In the genomic region with DNA sequence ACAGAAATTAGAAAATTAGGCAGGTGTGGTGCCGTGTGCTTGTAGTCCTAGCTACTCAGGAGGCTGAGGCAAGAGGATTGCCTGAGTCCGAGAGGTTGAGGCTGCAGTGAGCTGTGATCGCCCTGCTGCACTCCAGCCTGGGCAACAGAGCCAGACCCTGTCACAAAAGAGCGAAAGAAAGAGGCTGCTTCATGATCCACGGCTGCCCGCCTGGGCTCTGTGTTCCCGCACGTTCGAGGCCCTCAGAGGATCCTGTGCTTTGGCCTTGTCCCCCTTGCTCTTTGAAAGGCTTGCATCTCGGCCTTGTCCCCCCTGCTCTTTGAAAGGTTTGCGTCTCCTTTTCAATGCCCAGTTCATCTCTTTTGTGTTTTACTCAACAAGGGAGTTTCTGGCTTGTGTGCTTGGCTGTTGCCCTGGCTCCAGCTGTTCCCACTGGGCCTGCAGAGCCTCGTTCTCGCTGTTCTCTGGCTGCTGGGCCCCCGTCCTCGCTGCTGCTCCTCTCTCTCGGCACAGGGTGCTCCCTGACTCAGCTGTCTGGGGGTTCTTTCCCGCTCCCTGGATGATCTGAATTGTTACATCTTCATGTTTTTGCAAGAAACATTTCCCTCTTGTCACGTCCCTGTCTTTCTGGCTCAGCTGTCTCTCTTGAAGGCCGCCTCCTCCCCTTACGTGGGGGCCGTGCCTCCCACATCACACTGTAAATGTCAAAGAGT, we compare ENCODE assay signal across 2 cellular contexts.
TF ChIP-seq lines count a peak whose summit lies in the region.

No MANE protein-coding gene starts in this region.

TF ChIP-seq in H1, 55 proteins besides CTCF, POLR2A, EP300 and RAD21 (continues in another document):
- TF ChIP-seq CHD1 (IDR thresholded peaks at IDR 0.05; ENCODE audit: low read depth, low read length), result no peak
- TF ChIP-seq, protein P1, sequence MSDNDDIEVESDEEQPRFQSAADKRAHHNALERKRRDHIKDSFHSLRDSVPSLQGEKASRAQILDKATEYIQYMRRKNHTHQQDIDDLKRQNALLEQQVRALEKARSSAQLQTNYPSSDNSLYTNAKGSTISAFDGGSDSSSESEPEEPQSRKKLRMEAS (IDR thresholded peaks at IDR 0.05), result no peak
- TF ChIP-seq KDM1A (IDR thresholded peaks at IDR 0.05; ENCODE audit: borderline replicate concordance, low read length), result no peak
- no peak for TF ChIP-seq RFX5 (IDR thresholded peaks at IDR 0.05; ENCODE audit: borderline replicate concordance, low read depth, low read length)
- TF ChIP-seq SIN3A (conservative IDR thresholded peaks at IDR 0.05 in 1 of 2, IDR thresholded peaks at IDR 0.05 in 1 of 2; ENCODE audit: low read depth in 1 of 2, low read length in 2 of 2), result no peak
- TF ChIP-seq FOSL1 (IDR thresholded peaks at IDR 0.05; ENCODE audit: insufficient read depth, low read depth, low read length), result no peak
- no peak for TF ChIP-seq CEBPB (IDR thresholded peaks at IDR 0.05; ENCODE audit: low read depth, low read length)
- TF ChIP-seq MAFK (IDR thresholded peaks at IDR 0.05; ENCODE audit: low read depth, low read length), result no peak
- TF ChIP-seq ASH2L (IDR thresholded peaks at IDR 0.05; ENCODE audit: low read length), result no peak
- TF ChIP-seq ZNF274 (IDR thresholded peaks at IDR 0.05; ENCODE audit: borderline replicate concordance, extremely low read depth, low read length), result no peak
- TF ChIP-seq SP2 (IDR thresholded peaks at IDR 0.05; ENCODE audit: low read length), result no peak
- TF ChIP-seq CHD2 (IDR thresholded peaks at IDR 0.05; ENCODE audit: low read length), result no peak
- TF ChIP-seq, protein P2, sequence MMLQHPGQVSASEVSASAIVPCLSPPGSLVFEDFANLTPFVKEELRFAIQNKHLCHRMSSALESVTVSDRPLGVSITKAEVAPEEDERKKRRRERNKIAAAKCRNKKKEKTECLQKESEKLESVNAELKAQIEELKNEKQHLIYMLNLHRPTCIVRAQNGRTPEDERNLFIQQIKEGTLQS (IDR thresholded peaks at IDR 0.05; ENCODE audit: insufficient read depth, low read depth, low read length), result no peak
- no peak for TF ChIP-seq BCL11A (IDR thresholded peaks at IDR 0.05; ENCODE audit: low read depth in 2 of 2, low read length in 2 of 2)
- TF ChIP-seq, protein P3, sequence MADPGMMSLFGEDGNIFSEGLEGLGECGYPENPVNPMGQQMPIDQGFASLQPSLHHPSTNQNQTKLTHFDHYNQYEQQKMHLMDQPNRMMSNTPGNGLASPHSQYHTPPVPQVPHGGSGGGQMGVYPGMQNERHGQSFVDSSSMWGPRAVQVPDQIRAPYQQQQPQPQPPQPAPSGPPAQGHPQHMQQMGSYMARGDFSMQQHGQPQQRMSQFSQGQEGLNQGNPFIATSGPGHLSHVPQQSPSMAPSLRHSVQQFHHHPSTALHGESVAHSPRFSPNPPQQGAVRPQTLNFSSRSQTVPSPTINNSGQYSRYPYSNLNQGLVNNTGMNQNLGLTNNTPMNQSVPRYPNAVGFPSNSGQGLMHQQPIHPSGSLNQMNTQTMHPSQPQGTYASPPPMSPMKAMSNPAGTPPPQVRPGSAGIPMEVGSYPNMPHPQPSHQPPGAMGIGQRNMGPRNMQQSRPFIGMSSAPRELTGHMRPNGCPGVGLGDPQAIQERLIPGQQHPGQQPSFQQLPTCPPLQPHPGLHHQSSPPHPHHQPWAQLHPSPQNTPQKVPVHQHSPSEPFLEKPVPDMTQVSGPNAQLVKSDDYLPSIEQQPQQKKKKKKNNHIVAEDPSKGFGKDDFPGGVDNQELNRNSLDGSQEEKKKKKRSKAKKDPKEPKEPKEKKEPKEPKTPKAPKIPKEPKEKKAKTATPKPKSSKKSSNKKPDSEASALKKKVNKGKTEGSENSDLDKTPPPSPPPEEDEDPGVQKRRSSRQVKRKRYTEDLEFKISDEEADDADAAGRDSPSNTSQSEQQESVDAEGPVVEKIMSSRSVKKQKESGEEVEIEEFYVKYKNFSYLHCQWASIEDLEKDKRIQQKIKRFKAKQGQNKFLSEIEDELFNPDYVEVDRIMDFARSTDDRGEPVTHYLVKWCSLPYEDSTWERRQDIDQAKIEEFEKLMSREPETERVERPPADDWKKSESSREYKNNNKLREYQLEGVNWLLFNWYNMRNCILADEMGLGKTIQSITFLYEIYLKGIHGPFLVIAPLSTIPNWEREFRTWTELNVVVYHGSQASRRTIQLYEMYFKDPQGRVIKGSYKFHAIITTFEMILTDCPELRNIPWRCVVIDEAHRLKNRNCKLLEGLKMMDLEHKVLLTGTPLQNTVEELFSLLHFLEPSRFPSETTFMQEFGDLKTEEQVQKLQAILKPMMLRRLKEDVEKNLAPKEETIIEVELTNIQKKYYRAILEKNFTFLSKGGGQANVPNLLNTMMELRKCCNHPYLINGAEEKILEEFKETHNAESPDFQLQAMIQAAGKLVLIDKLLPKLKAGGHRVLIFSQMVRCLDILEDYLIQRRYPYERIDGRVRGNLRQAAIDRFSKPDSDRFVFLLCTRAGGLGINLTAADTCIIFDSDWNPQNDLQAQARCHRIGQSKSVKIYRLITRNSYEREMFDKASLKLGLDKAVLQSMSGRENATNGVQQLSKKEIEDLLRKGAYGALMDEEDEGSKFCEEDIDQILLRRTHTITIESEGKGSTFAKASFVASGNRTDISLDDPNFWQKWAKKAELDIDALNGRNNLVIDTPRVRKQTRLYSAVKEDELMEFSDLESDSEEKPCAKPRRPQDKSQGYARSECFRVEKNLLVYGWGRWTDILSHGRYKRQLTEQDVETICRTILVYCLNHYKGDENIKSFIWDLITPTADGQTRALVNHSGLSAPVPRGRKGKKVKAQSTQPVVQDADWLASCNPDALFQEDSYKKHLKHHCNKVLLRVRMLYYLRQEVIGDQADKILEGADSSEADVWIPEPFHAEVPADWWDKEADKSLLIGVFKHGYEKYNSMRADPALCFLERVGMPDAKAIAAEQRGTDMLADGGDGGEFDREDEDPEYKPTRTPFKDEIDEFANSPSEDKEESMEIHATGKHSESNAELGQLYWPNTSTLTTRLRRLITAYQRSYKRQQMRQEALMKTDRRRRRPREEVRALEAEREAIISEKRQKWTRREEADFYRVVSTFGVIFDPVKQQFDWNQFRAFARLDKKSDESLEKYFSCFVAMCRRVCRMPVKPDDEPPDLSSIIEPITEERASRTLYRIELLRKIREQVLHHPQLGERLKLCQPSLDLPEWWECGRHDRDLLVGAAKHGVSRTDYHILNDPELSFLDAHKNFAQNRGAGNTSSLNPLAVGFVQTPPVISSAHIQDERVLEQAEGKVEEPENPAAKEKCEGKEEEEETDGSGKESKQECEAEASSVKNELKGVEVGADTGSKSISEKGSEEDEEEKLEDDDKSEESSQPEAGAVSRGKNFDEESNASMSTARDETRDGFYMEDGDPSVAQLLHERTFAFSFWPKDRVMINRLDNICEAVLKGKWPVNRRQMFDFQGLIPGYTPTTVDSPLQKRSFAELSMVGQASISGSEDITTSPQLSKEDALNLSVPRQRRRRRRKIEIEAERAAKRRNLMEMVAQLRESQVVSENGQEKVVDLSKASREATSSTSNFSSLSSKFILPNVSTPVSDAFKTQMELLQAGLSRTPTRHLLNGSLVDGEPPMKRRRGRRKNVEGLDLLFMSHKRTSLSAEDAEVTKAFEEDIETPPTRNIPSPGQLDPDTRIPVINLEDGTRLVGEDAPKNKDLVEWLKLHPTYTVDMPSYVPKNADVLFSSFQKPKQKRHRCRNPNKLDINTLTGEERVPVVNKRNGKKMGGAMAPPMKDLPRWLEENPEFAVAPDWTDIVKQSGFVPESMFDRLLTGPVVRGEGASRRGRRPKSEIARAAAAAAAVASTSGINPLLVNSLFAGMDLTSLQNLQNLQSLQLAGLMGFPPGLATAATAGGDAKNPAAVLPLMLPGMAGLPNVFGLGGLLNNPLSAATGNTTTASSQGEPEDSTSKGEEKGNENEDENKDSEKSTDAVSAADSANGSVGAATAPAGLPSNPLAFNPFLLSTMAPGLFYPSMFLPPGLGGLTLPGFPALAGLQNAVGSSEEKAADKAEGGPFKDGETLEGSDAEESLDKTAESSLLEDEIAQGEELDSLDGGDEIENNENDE (IDR thresholded peaks at IDR 0.05; ENCODE audit: insufficient replicate concordance, low read length), result no peak
- TF ChIP-seq EGR1 (IDR thresholded peaks at IDR 0.05; ENCODE audit: borderline replicate concordance, low read depth, low read length), result no peak

TF ChIP-seq in SK-N-SH, 30 proteins besides CTCF, POLR2A, EP300 and RAD21:
- TF ChIP-seq FOSL2 (IDR thresholded peaks at IDR 0.05; ENCODE audit: borderline replicate concordance, low read depth) (no peak), FOXJ3 (CRISPR knock-in tag; IDR thresholded peaks at IDR 0.05) (no peak), YY1 (IDR thresholded peaks at IDR 0.05; ENCODE audit: low read depth) (no peak), RXRA (IDR thresholded peaks at IDR 0.05; ENCODE audit: borderline replicate concordance, low read depth) (no peak)
- TF ChIP-seq, protein P4, sequence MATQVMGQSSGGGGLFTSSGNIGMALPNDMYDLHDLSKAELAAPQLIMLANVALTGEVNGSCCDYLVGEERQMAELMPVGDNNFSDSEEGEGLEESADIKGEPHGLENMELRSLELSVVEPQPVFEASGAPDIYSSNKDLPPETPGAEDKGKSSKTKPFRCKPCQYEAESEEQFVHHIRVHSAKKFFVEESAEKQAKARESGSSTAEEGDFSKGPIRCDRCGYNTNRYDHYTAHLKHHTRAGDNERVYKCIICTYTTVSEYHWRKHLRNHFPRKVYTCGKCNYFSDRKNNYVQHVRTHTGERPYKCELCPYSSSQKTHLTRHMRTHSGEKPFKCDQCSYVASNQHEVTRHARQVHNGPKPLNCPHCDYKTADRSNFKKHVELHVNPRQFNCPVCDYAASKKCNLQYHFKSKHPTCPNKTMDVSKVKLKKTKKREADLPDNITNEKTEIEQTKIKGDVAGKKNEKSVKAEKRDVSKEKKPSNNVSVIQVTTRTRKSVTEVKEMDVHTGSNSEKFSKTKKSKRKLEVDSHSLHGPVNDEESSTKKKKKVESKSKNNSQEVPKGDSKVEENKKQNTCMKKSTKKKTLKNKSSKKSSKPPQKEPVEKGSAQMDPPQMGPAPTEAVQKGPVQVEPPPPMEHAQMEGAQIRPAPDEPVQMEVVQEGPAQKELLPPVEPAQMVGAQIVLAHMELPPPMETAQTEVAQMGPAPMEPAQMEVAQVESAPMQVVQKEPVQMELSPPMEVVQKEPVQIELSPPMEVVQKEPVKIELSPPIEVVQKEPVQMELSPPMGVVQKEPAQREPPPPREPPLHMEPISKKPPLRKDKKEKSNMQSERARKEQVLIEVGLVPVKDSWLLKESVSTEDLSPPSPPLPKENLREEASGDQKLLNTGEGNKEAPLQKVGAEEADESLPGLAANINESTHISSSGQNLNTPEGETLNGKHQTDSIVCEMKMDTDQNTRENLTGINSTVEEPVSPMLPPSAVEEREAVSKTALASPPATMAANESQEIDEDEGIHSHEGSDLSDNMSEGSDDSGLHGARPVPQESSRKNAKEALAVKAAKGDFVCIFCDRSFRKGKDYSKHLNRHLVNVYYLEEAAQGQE (IDR thresholded peaks at IDR 0.05; ENCODE audit: low read depth, low read length), result no peak
- TF ChIP-seq, protein P5, sequence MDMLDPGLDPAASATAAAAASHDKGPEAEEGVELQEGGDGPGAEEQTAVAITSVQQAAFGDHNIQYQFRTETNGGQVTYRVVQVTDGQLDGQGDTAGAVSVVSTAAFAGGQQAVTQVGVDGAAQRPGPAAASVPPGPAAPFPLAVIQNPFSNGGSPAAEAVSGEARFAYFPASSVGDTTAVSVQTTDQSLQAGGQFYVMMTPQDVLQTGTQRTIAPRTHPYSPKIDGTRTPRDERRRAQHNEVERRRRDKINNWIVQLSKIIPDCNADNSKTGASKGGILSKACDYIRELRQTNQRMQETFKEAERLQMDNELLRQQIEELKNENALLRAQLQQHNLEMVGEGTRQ (IDR thresholded peaks at IDR 0.05; ENCODE audit: borderline replicate concordance, low read depth, low read length), result no peak
